In genomic region chr4:120158860-120159259, GRCh38 we compare ENCODE assay signal across 2 cellular contexts.
TF ChIP-seq lines count a peak whose summit lies in the region.

No MANE protein-coding gene starts in this region.

TF ChIP-seq in GM23338, 12 proteins besides CTCF, POLR2A, EP300 and RAD21:
- TF ChIP-seq JUNB (IDR thresholded peaks at IDR 0.05; ENCODE audit: unreplicated experiment) (no peak), CREB1 (CRISPR knock-in tag; IDR thresholded peaks at IDR 0.05; ENCODE audit: low read depth) (no peak), ZNF462 (CRISPR knock-in tag; IDR thresholded peaks at IDR 0.05) (no peak), EZH2 (IDR thresholded peaks at IDR 0.05; ENCODE audit: low read depth, unreplicated experiment) (no peak), ZNF331 (CRISPR knock-in tag; IDR thresholded peaks at IDR 0.05; ENCODE audit: low read depth) (no peak), REST (IDR thresholded peaks at IDR 0.05; ENCODE audit: unreplicated experiment) (no peak), ZNF114 (CRISPR knock-in tag; IDR thresholded peaks at IDR 0.05) (no peak), EZH2phosphoT487 (IDR thresholded peaks at IDR 0.05; ENCODE audit: unreplicated experiment) (no peak), NANOG (IDR thresholded peaks at IDR 0.05; ENCODE audit: borderline replicate concordance) (no peak), STAT1 (IDR thresholded peaks at IDR 0.05; ENCODE audit: unreplicated experiment) (no peak), POLR2AphosphoS5 (IDR thresholded peaks at IDR 0.05; ENCODE audit: low read depth) (no peak), ETS1 (IDR thresholded peaks at IDR 0.05) (no peak)

TF ChIP-seq in WTC11, 78 proteins besides CTCF, POLR2A, EP300 and RAD21:
- no peak for TF ChIP-seq ZNF532 (CRISPR knock-in tag; IDR thresholded peaks at IDR 0.05; ENCODE audit: borderline replicate concordance)
- no peak for TF ChIP-seq ZNF263 (CRISPR knock-in tag; IDR thresholded peaks at IDR 0.05; ENCODE audit: low read depth)
- TF ChIP-seq ZMAT4 (CRISPR knock-in tag; IDR thresholded peaks at IDR 0.05) = no peak
- TF ChIP-seq CREM (CRISPR knock-in tag; IDR thresholded peaks at IDR 0.05) = no peak
- no peak for TF ChIP-seq GRHL2 (CRISPR knock-in tag; IDR thresholded peaks at IDR 0.05; ENCODE audit: insufficient replicate concordance, severe bottlenecking)
- TF ChIP-seq ZNF232 (CRISPR knock-in tag; IDR thresholded peaks at IDR 0.05) = no peak
- TF ChIP-seq SMAD3 (CRISPR knock-in tag; IDR thresholded peaks at IDR 0.05; ENCODE audit: borderline replicate concordance) = no peak
- TF ChIP-seq E2F5 (CRISPR knock-in tag; IDR thresholded peaks at IDR 0.05) = no peak
